8 cellular contexts compared by ENCODE assay signal in the genomic region with DNA sequence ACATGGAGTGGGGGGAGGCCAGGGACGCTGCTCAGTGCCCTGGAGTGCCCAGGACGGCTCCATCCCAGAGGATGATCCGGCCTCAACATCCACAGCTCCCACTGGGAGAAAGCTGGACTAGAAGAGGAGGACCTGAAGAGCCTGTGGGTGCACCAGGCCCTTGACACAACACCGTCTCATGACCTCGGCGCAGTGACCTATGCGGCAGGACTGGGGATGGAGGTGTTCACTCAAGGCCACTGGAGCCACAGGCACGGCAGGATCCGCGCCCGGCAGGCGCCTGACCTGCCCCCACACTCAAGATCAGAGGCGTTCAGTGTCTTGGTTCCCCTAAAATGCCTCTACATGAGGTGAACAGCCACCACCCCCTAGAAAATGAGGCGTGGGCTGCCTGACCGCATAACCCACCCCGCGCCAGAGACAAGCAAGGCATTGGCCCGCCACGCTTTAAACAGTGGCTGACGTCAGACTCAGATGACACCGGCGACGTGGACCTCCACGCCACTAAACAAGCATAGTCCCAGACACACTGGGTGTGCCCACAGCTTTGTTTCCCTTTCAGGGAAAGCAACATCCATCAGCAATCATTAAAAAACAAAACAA. TPM values are rescaled to one million over a fixed set of nuclear protein-coding genes. Genes with fewer than 3 reads are reported as not detected.
DNase-seq lines count a peak whose midpoint lies in the region; ATAC-seq and TF ChIP-seq lines count a peak whose summit lies in the region.

No MANE protein-coding gene starts in this region.

- TF ChIP-seq POLR2A in GM18505 (IDR thresholded peaks at IDR 0.05; ENCODE audit: borderline replicate concordance, extremely low read depth, insufficient read depth, insufficient read length), result no peak

- no peak for TF ChIP-seq CTCF in GM13976 (IDR thresholded peaks at IDR 0.05; ENCODE audit: borderline replicate concordance, control extremely low read depth, extremely low read depth, insufficient read depth, missing control alignments)

- peak; percentile 47 to 56 for DNase-seq in Kasumi-1 (lab: John Stamatoyannopoulos, UW)
- DNase-seq in left colon, result no peak
- no peak for DNase-seq in DMS153 (lab: John Stamatoyannopoulos, UW)
- DNase-seq in GM13976 (ENCODE audit: low spot score), result no peak

- peak overlapping the region; percentile 46 for H3K27ac ChIP-seq in adipose tissue (ENCODE audit: low read depth, low read length)
- peak overlapping the region in 20 of 21 experiments; percentile 3 to 83 (median 66) for H3K27ac ChIP-seq in skin epidermis

- intact Hi-C loops in left colon (cut with DNase I, micrococcal nuclease), result no loop called here

- in situ Hi-C loops in GM13976 (cut with MboI; ENCODE audit: low sequenced_read_pairs, unreplicated experiment), result no loop called here

- 72 to 85% (median 76%) methylated on average over 24 of the region's 24 CpGs for WGBS in adipose tissue, 3 donors

- ATAC-seq in left colon (peak; percentile 12), GM18505 (IDR thresholded peaks at IDR 0.05; ENCODE audit: unreplicated experiment) (no peak), HG03175 (IDR thresholded peaks at IDR 0.05; ENCODE audit: unreplicated experiment) (no peak)

- no peak overlapping the region for H3K4me3 ChIP-seq in skin epidermis

RNA-seq across cellular contexts. Expression of a gene that starts 8.0 kb away (rescaled TPM):
- polyA plus RNA-seq in adipose tissue, result 10 to 100 TPM; 37.0 to 49.7 (median 45.7) TPM
- 10 to 100 TPM; 39.6 to 52.3 TPM for total RNA-seq in left colon

RNA-seq across cellular contexts. Expression of a gene that starts 10.2 kb away (rescaled TPM):
- polyA plus RNA-seq in adipose tissue, result 10 to 100 TPM; 24.0 to 33.0 (median 32.8) TPM
- total RNA-seq in left colon, result 10 to 100 TPM; 43.6 to 46.0 TPM

RNA-seq across cellular contexts. Expression of a gene that starts 35.2 kb away (rescaled TPM):
- polyA plus RNA-seq in adipose tissue, result 10 to 100 TPM; 16.0 to 35.2 (median 24.1) TPM
- 10 to 100 TPM; 21.6 to 24.9 TPM for total RNA-seq in left colon

RNA-seq across cellular contexts. Expression of a gene that starts 44.6 kb away (rescaled TPM):
- 1 to 10 TPM; 1.2 to 2.9 (median 1.7) TPM for polyA plus RNA-seq in adipose tissue
- total RNA-seq in left colon, result 1 to 10 TPM; 4.1 to 4.3 TPM

RNA-seq across cellular contexts. Expression of a gene that starts 53.9 kb away (rescaled TPM):
- polyA plus RNA-seq in adipose tissue, result 1 to 10 TPM; 1.9 to 6.8 (median 2.2) TPM
- 1 to 10 TPM in 1 of 2 donors, under 1 TPM in 1; 0.52 to 1.1 TPM for total RNA-seq in left colon

Comparison
In these comparisons a context has a peak if more than half of its experiments do, and no peak if none do; other contexts are left out.
1. DNase-seq: peak in Kasumi-1 (2 of 2); none in left colon (0 of 2), DMS153 (single experiment) and GM13976 (single experiment).